ENCODE assay signal across 8 cellular contexts in the genomic region with DNA sequence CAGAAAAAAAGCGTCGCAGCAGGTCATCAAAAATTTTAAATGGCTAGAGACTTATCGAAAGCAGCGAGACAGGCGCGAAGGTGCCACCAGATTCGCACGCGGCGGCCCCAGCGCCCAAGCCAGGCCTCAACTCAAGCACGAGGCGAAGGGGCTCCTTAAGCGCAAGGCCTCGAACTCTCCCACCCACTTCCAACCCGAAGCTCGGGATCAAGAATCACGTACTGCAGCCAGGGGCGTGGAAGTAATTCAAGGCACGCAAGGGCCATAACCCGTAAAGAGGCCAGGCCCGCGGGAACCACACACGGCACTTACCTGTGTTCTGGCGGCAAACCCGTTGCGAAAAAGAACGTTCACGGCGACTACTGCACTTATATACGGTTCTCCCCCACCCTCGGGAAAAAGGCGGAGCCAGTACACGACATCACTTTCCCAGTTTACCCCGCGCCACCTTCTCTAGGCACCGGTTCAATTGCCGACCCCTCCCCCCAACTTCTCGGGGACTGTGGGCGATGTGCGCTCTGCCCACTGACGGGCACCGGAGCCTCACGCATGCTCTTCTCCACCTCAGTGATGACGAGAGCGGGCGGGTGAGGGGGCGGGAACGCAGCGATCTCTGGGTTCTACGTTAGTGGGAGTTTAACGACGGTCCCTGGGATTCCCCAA. TPM values are rescaled to one million over a fixed set of nuclear protein-coding genes. Genes with fewer than 3 reads are reported as not detected.
DNase-seq lines count a peak whose midpoint lies in the region; ATAC-seq and TF ChIP-seq lines count a peak whose summit lies in the region.

A gene (minus strand): TSS at position 345 of the 663 bp plus-strand sequence. CDS start 1,006 bp downstream, outside the sequence.

- H2BK12ac ChIP-seq in trophoblast cell (ENCODE audit: low read length), result no peak within 1 kb of the TSS

- H3K4me3 ChIP-seq in GM12864 (ENCODE audit: low read depth, low read length) (peak within 1 kb of the TSS; percentile 84), adipocyte (ENCODE audit: low read length) (peak within 1 kb of the TSS; percentile 91), cardiac muscle cell (peak within 1 kb of the TSS; percentile 61), trophoblast cell (ENCODE audit: low read depth, low read length) (peak within 1 kb of the TSS; percentile 89), transverse colon (peak within 1 kb of the TSS; percentile 78 to 95 (median 79))

- peak within 1 kb of the TSS; percentile 95 for H4K8ac ChIP-seq in trophoblast cell (ENCODE audit: low read depth, low read length)

- H3K27me3 ChIP-seq in adipocyte (replicated peaks; ENCODE audit: control insufficient read depth, insufficient read depth, low read length) (no peaks in the 10 kb centered on the region), cardiac muscle cell (no peaks in the 10 kb centered on the region), trophoblast cell (ENCODE audit: insufficient read depth, low read length) (no peaks in the 10 kb centered on the region), transverse colon (no peaks in the 10 kb centered on the region)

- in situ Hi-C loops in transverse colon (cut with MboI; ENCODE audit: low pct_ligation_motif_present in 1 of 4, low pct_unique_long_range_greater_than_20kb in 1 of 4, low sequenced_read_pairs in 3 of 4), result loop anchor here in 3 of 4 donors (10.0 to 25.0 kb wide), 2 partner anchors 54 to 91 kb away; no protein-coding TSS in a partner anchor

- H3K9me3 ChIP-seq in adipocyte (ENCODE audit: control insufficient read depth, low read length) (no peaks in the 10 kb centered on the region), cardiac muscle cell (ENCODE audit: low read depth) (no peaks in the 10 kb centered on the region), trophoblast cell (ENCODE audit: insufficient read depth, low read depth, low read length) (no peaks in the 10 kb centered on the region), transverse colon (no peaks in the 10 kb centered on the region)

- no peak within 1 kb of the TSS for H3K23ac ChIP-seq in trophoblast cell (ENCODE audit: low read length)

- peak within 1 kb of the TSS; percentile 90 for H3K14ac ChIP-seq in trophoblast cell (ENCODE audit: low read length)

- H3K79me2 ChIP-seq in trophoblast cell (ENCODE audit: control insufficient read depth, insufficient read depth, low read length, poor library complexity), result peaks cover 14% of the 10 kb centered on the region

- peak; percentile 66 for ATAC-seq in HG02759 (IDR thresholded peaks at IDR 0.05; ENCODE audit: unreplicated experiment)

- no peak for TF ChIP-seq CTCF in GM12864 (IDR thresholded peaks at IDR 0.05; ENCODE audit: low read depth, low read length, missing control alignments)
- no peak for TF ChIP-seq CTCF in cardiac muscle cell (IDR thresholded peaks at IDR 0.05; ENCODE audit: low read depth, low read length)
- no peak for TF ChIP-seq CTCF in transverse colon (IDR thresholded peaks at IDR 0.05)

- intact Hi-C loops in transverse colon (cut with DNase I; ENCODE audit: low total_unique reads), result loop anchor here (10.0 kb wide), 1 partner anchor 64 kb away; no protein-coding TSS in a partner anchor

- H4K91ac ChIP-seq in trophoblast cell (ENCODE audit: low read depth, low read length), result peak within 1 kb of the TSS; percentile 93

- H3K4me2 ChIP-seq in trophoblast cell (ENCODE audit: low read length), result peak within 1 kb of the TSS; percentile 64

- H2BK120ac ChIP-seq in trophoblast cell (ENCODE audit: insufficient read depth, low read length, poor library complexity), result peak within 1 kb of the TSS; percentile 78

- peak within 1 kb of the TSS; percentile 99 for H3K18ac ChIP-seq in trophoblast cell (ENCODE audit: low read length)

- TF ChIP-seq POLR2A in transverse colon (IDR thresholded peaks at IDR 0.05), result peak; percentile 100

- peak within 1 kb of the TSS; percentile 75 for H2AFZ ChIP-seq in trophoblast cell (ENCODE audit: insufficient read depth, low read length, poor library complexity)

- H3K36me3 ChIP-seq in adipocyte (ENCODE audit: control insufficient read depth, insufficient read depth, low read length, severe bottlenecking) (peaks cover 42% of the 10 kb centered on the region), cardiac muscle cell (peaks cover 28% of the 10 kb centered on the region), trophoblast cell (ENCODE audit: control insufficient read depth in 1 of 2, insufficient read depth in 2 of 2, low read length in 2 of 2) (peaks cover 17 to 32% of the 10 kb centered on the region in 2 experiments), transverse colon (peaks cover 0 to 22% (median 7%) of the 10 kb centered on the region in 4 donors)

- H2BK5ac ChIP-seq in trophoblast cell (ENCODE audit: low read depth, low read length, poor library complexity), result peak within 1 kb of the TSS; percentile 94

- peak within 1 kb of the TSS; percentile 65 for H2AK5ac ChIP-seq in trophoblast cell (ENCODE audit: low read length)

- peak within 1 kb of the TSS; percentile 96 for H3K27ac ChIP-seq in cardiac muscle cell
- H3K27ac ChIP-seq in trophoblast cell (ENCODE audit: low read depth, low read length), result peak within 1 kb of the TSS; percentile 99
- peak within 1 kb of the TSS; percentile 97 to 100 (median 99) for H3K27ac ChIP-seq in transverse colon

- peak; percentile 83 for TF ChIP-seq EP300 in transverse colon (IDR thresholded peaks at IDR 0.05; ENCODE audit: low read depth)

- H3K4ac ChIP-seq in trophoblast cell (ENCODE audit: low read depth, low read length), result peak within 1 kb of the TSS; percentile 95

- H3K79me1 ChIP-seq in trophoblast cell (ENCODE audit: low read length), result peaks cover 14% of the 10 kb centered on the region

- no CpG with 5 or more reads among the region's 53 CpGs for WGBS in trophoblast cell (ENCODE audit: extremely low coverage, insufficient coverage, insufficient read length)
- 0% methylated on average over 52 of the region's 53 CpGs; no CpG with 5 or more reads in 1 of the 2 donors for WGBS in transverse colon (ENCODE audit: low coverage in 1 of 2), 2 donors

- DNase-seq in GM12864 (ENCODE audit: low read depth) (peak; percentile 98), NCI-H1417 treated with DMSO at 0.1 percent for 48 hours (lab: John Stamatoyannopoulos, UW) (peak; percentile 98), T follicular helper cell (ENCODE audit: low read depth) (peak; percentile 99), adipocyte (ENCODE audit: low read depth) (peak; percentile 100), cardiac muscle cell (ENCODE audit: low read depth in 1 of 2, low spot score in 1 of 2) (peak; percentile 100), trophoblast cell (peak; percentile 99 to 100), transverse colon (peak; percentile 100)

- H4K12ac ChIP-seq in trophoblast cell (ENCODE audit: low read depth, low read length), result peak within 1 kb of the TSS; percentile 100

- peak within 1 kb of the TSS; percentile 99 for H3K9ac ChIP-seq in adipocyte (ENCODE audit: low read length)
- peak within 1 kb of the TSS; percentile 95 for H3K9ac ChIP-seq in trophoblast cell (ENCODE audit: low read length)

- H3K4me1 ChIP-seq in adipocyte (ENCODE audit: control insufficient read depth, insufficient read depth, low read length) (peaks cover 41% of the 10 kb centered on the region), cardiac muscle cell (ENCODE audit: low read depth) (peaks cover 18% of the 10 kb centered on the region), trophoblast cell (ENCODE audit: control insufficient read depth in 1 of 2, insufficient read depth in 2 of 2, low read length in 2 of 2) (no peaks in the 10 kb centered on the region), transverse colon (peaks cover 17 to 56% (median 35%) of the 10 kb centered on the region in 4 donors)

RNA-seq across cellular contexts. Expression of the gene that starts here (rescaled TPM):
- total RNA-seq in cardiac muscle cell (7,643 and 9,273 TPM in 2 replicates), transverse colon (1,000 to 10,000 TPM; 2,654 to 8,743 (median 5,443) TPM)
- 2,527 and 3,279 TPM in 2 replicates for polyA plus RNA-seq in cardiac muscle cell
- polyA plus RNA-seq in trophoblast cell (2013), result 10,280 and 10,757 TPM in 2 replicates

Comparison
In these comparisons a context has a peak if more than half of its experiments do, and no peak if none do; other contexts are left out.
1. Peak in every context shown above with its lines: DNase-seq, ATAC-seq, H3K4me3 ChIP-seq and H3K27ac ChIP-seq.